17 cellular contexts compared by ENCODE assay signal in the genomic region with DNA sequence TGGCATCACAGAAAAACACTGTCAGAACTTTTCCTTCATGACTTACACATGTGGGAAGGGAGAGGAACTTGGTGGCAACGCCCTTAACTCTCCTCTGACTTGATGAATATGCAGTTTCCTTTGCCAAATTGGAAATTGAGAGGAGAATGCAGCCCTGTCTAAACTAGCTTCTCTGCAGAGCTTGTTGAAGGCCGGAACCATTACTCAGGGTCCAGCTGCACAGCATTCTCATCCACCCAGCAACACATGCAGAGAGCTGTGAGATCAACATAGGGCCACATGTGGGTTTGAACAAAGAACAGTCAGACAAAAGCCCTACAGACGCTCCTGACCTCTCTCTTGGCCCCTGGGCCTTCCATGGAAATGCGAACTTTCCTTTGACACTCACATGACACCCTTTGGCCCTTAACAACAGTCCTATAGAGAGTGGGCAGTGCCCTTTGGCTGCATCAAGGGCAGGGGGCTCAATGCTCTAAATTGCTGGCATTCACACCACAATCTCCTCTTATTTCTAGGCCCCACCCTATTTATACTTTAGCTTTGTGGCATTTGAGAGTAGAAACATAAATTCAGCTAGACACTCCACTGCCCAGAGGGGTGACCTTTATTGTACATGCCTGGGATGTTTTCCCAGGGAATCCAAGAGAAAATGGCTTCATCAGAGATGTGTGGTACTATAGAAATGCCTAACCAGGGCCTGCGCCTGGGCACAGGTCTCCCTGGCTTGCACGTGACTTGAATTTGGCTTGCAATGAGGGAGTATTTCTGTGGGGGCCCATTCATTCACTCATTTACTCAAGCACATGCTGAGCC.
DNase-seq lines count a peak whose midpoint lies in the region; ATAC-seq and FAIRE-seq lines count a peak whose summit lies in the region.
"Had no signal": no experiment of that assay in that cellular context is flagged by ENCODE, and none has a peak within 500 bp of the region (broad histone marks: within the 10 kb centered on the region; RNA-seq: fewer than 3 reads in every experiment).

No MANE protein-coding gene starts in this region.

- 60 to 74% methylated on average over 2 to 3 of the region's 6 CpGs for WGBS in mesodermal cell (ENCODE audit: insufficient coverage in 2 of 2), 2 experiments

- DNase-seq in Right ventricle myocardium inferior (ENCODE audit: missing footprints) (no peak), cardiac septum (ENCODE audit: low spot score) (no peak), UCSD-AML1 (lab: John Stamatoyannopoulos, UW; ENCODE audit: unreplicated experiment) (no peak), NCI-H524 (lab: John Stamatoyannopoulos, UW) (no peak), SKM-1 (lab: John Stamatoyannopoulos, UW; ENCODE audit: unreplicated experiment) (no peak), urothelium cell line (ENCODE audit: low spot score) (no peak)
- DNase-seq: activated B cell treated with CpG ODN at 0.5 μM for 24 hours; activated T-cell treated with anti-CD3 and anti-CD28 coated beads, Interleukin-2, amount 50 U/mL, for 24 hours; body of pancreas; DMS53; NCI-H526 treated with DMSO at 0.1 percent for 48 hours; stimulated activated CD4-positive, alpha-beta T cell treated with anti-CD3 and anti-CD28 coated beads, Interleukin-4, amount 100 ng/mL, for 24 hours had no signal

- ATAC-seq in Right ventricle myocardium inferior (peak; percentile 53), esophagus mucosa (peak; percentile 90)
- ATAC-seq: A549, body of pancreas had no signal

- peak overlapping the region; percentile 43 for H3K27ac ChIP-seq in mesodermal cell (ENCODE audit: low read depth, low read length, severe bottlenecking)
- H3K27ac ChIP-seq: A549, body of pancreas, SJSA1 had no signal

- FAIRE-seq in urothelium cell line (lab: Jason Lieb, UNC), result no peak
- FAIRE-seq: A549, frontal cortex had no signal

- no peaks in the 10 kb centered on the region for H3K36me3 ChIP-seq in mesodermal cell (ENCODE audit: control insufficient read depth, insufficient read depth, low read length)
- H3K36me3 ChIP-seq: SJSA1 had no signal

- intact Hi-C loops in Right ventricle myocardium inferior (cut with DNase I) (no loop called here), cardiac septum (cut with DNase I) (loop anchor here (5.0 kb wide), 1 partner anchor 322 kb away; the partner anchor contains the start of gene TGFBR3)

- H3K4me1 ChIP-seq in mesodermal cell (ENCODE audit: control insufficient read depth, insufficient read depth, low read length, poor library complexity, severe bottlenecking), result peaks cover 9% of the 10 kb centered on the region
- H3K4me1 ChIP-seq: body of pancreas had no signal

- H3K4me3 ChIP-seq in mesodermal cell (ENCODE audit: extremely low read depth, insufficient read depth, low read length, poor library complexity, severe bottlenecking), result no peak overlapping the region
- H3K4me3 ChIP-seq: A549, body of pancreas, SJSA1 had no signal

- H3K9me3 ChIP-seq in mesodermal cell (ENCODE audit: control insufficient read depth, low read length), result peaks cover 9% of the 10 kb centered on the region
- H3K9me3 ChIP-seq: body of pancreas, SJSA1 had no signal
